In genomic region chr1:150627821-150628410, GRCh38 we compare ENCODE assay signal across 10 cellular contexts. TPM values are rescaled to one million over a fixed set of nuclear protein-coding genes. Genes with fewer than 3 reads are reported as not detected.
DNase-seq lines count a peak whose midpoint lies in the region; ATAC-seq, FAIRE-seq and TF ChIP-seq lines count a peak whose summit lies in the region.
"Had no signal": no experiment of that assay in that cellular context is flagged by ENCODE, and none has a peak within 500 bp of the region (broad histone marks: within the 10 kb centered on the region; RNA-seq: fewer than 3 reads in every experiment).

No MANE protein-coding gene starts in this region.

- no peak overlapping the region for H3K4me3 Mint-ChIP-seq in stimulated activated effector memory CD8-positive, alpha-beta T cell treated with anti-CD3 and anti-CD28 coated beads, Interleukin-12 subunit alpha, Interleukin-12 subunit beta, amount 100 ng/mL, for 72 hours
- H3K4me3 Mint-ChIP-seq: activated T-helper 17 cell treated with anti-CD3 and anti-CD28 coated beads, Interleukin-2, amount 50 U/mL, for 72 hours; stimulated activated naive CD8-positive, alpha-beta T cell treated with anti-CD3 and anti-CD28 coated beads, Interleukin-15, Interleukin-2, amounts not matched to agents 100 ng/mL and 50 ng/mL, for 24 hours had no signal

- H2AFZ ChIP-seq in Loucy (ENCODE audit: low read length), result no peak overlapping the region
- H2AFZ ChIP-seq in endothelial cell of umbilical vein (ENCODE audit: low read depth, low read length), result no peak overlapping the region
- no peak overlapping the region for H2AFZ ChIP-seq in osteoblast (ENCODE audit: low read length)

- no peak for ATAC-seq in GM21423 (IDR thresholded peaks at IDR 0.05; ENCODE audit: unreplicated experiment)
- ATAC-seq in HG02938 (IDR thresholded peaks at IDR 0.05; ENCODE audit: unreplicated experiment), result no peak
- no peak for ATAC-seq in stimulated activated effector memory CD8-positive, alpha-beta T cell treated with anti-CD3 and anti-CD28 coated beads, Interleukin-12 subunit alpha, Interleukin-12 subunit beta, amount 100 ng/mL, for 72 hours
- no peak for ATAC-seq in GM19463 (IDR thresholded peaks at IDR 0.05; ENCODE audit: unreplicated experiment)
- ATAC-seq: activated T-helper 17 cell treated with anti-CD3 and anti-CD28 coated beads, Interleukin-2, amount 50 U/mL, for 72 hours had no signal

- POLR2A ChIA-PET in endothelial cell of umbilical vein (lab: Charles Lee), result interaction anchor here (0.6 to 3.8 kb wide), 2 partner anchors 10 to 49 kb away, joined by 4 to 43 read pairs; partner anchors contain the start of gene MCL1

- H3K9ac ChIP-seq in Loucy (ENCODE audit: low read depth, low read length, poor library complexity, severe bottlenecking) (peak overlapping the region; percentile 86), endothelial cell of umbilical vein (replicated peaks; ENCODE audit: extremely low read depth, insufficient read depth, low read length) (peak overlapping the region; percentile 83)

- no peaks in the 10 kb centered on the region for H3K27me3 ChIP-seq in Loucy (ENCODE audit: insufficient read depth, low read length, poor library complexity, severe bottlenecking)
- H3K27me3 ChIP-seq in endothelial cell of umbilical vein (ENCODE audit: control insufficient read depth in 2 of 2, insufficient read depth in 2 of 2, low read length in 2 of 2), result no peaks in the 10 kb centered on the region
- H3K27me3 ChIP-seq in osteoblast (ENCODE audit: insufficient read depth, low read length), result no peaks in the 10 kb centered on the region

- no peak for FAIRE-seq in endothelial cell of umbilical vein (lab: Jason Lieb, UNC)

- H3K4me1 ChIP-seq in Loucy (ENCODE audit: insufficient read depth, low read length, poor library complexity, severe bottlenecking) (peaks cover 23% of the 10 kb centered on the region), endothelial cell of umbilical vein (ENCODE audit: control insufficient read depth, extremely low read depth, insufficient read depth, low read length) (peaks cover 15% of the 10 kb centered on the region), osteoblast (ENCODE audit: insufficient read depth, low read length) (peaks cover 11% of the 10 kb centered on the region)

- H3F3A ChIP-seq in Loucy (ENCODE audit: low read depth), result 0 out of 2 replicates have a peak, but pooled peaks cover 2% of the 10 kb centered on the region

- BruUV-seq in endothelial cell of umbilical vein (replicated peaks; lab: Mats Ljungman, UMichigan), result no TSS peak

- dilution Hi-C loops in endothelial cell of umbilical vein (cut with MboI; ENCODE audit: extremely low pct_ligation_motif_present, low sequenced_read_pairs), result no loop called here

- TF ChIP-seq POLR2A in endothelial cell of umbilical vein (IDR thresholded peaks at IDR 0.05; ENCODE audit: low read depth, low read length), result no peak

- H3K36me3 ChIP-seq in Loucy (ENCODE audit: insufficient read depth, low read length) (peaks cover 39% of the 10 kb centered on the region; the same call in 1 of the 2 replicates), endothelial cell of umbilical vein (ENCODE audit: control insufficient read depth in 2 of 2, extremely low read depth in 1 of 2, insufficient read depth in 2 of 2, low read length in 2 of 2) (peaks cover 10 to 17% of the 10 kb centered on the region in 2 experiments), osteoblast (ENCODE audit: insufficient read depth, low read length) (peaks cover 41% of the 10 kb centered on the region)

- peaks cover 6% of the 10 kb centered on the region for H3K36me3 Mint-ChIP-seq in stimulated activated effector memory CD8-positive, alpha-beta T cell treated with anti-CD3 and anti-CD28 coated beads, Interleukin-12 subunit alpha, Interleukin-12 subunit beta, amount 100 ng/mL, for 72 hours

- H3K27ac ChIP-seq in endothelial cell of umbilical vein (ENCODE audit: insufficient read depth, low read depth, low read length) (peak overlapping the region; percentile 20), osteoblast (ENCODE audit: low read depth, low read length) (peak overlapping the region; percentile 86)

- peak; percentile 14 for DNase-seq in COLO668 (lab: John Stamatoyannopoulos, UW; ENCODE audit: unreplicated experiment)
- DNase-seq in endothelial cell of umbilical vein (ENCODE audit: low read depth, low spot score), result no peak
- no peak for DNase-seq in osteoblast (ENCODE audit: insufficient read length, low spot score, missing footprints)
- no peak for DNase-seq in stimulated activated effector memory CD8-positive, alpha-beta T cell treated with anti-CD3 and anti-CD28 coated beads, Interleukin-12 subunit alpha, Interleukin-12 subunit beta, amount 100 ng/mL, for 72 hours (ENCODE audit: low spot score in 2 of 2)

- no peaks in the 10 kb centered on the region for H3K9me1 ChIP-seq in endothelial cell of umbilical vein (replicated peaks; ENCODE audit: control insufficient read depth, extremely low read depth, insufficient read depth, low read length)

- H3K9me3 Mint-ChIP-seq in stimulated activated effector memory CD8-positive, alpha-beta T cell treated with anti-CD3 and anti-CD28 coated beads, Interleukin-12 subunit alpha, Interleukin-12 subunit beta, amount 100 ng/mL, for 72 hours, result no peaks in the 10 kb centered on the region
- H3K9me3 Mint-ChIP-seq: activated T-helper 17 cell treated with anti-CD3 and anti-CD28 coated beads, Interleukin-2, amount 50 U/mL, for 72 hours; stimulated activated naive CD8-positive, alpha-beta T cell treated with anti-CD3 and anti-CD28 coated beads, Interleukin-15, Interleukin-2, amounts not matched to agents 100 ng/mL and 50 ng/mL, for 24 hours had no signal

- H3K79me2 ChIP-seq in Loucy (ENCODE audit: insufficient read depth, low read length) (peaks cover 42% of the 10 kb centered on the region), endothelial cell of umbilical vein (ENCODE audit: control insufficient read depth, insufficient read depth, low read length) (peaks cover 28% of the 10 kb centered on the region), osteoblast (ENCODE audit: insufficient read depth, low read length) (peaks cover 37% of the 10 kb centered on the region)

- H3K4me1 Mint-ChIP-seq in stimulated activated effector memory CD8-positive, alpha-beta T cell treated with anti-CD3 and anti-CD28 coated beads, Interleukin-12 subunit alpha, Interleukin-12 subunit beta, amount 100 ng/mL, for 72 hours, result peaks cover 52% of the 10 kb centered on the region

- CTCF ChIA-PET in endothelial cell of umbilical vein (lab: Charles Lee), result interaction anchor here (0.8 to 1.4 kb wide), 2 partner anchors 49 to 69 kb away, joined by 3 to 4 read pairs; partner anchors contain the start of gene MCL1

- H3K4me2 ChIP-seq in Loucy (ENCODE audit: low read depth, low read length, poor library complexity, severe bottlenecking), result peak overlapping the region; percentile 96
- peak overlapping the region; percentile 93 for H3K4me2 ChIP-seq in endothelial cell of umbilical vein (ENCODE audit: insufficient read depth, low read length)
- peak overlapping the region; percentile 90 for H3K4me2 ChIP-seq in osteoblast (ENCODE audit: insufficient read depth, low read length)

- H3K4me3 ChIP-seq in Loucy (ENCODE audit: low read length, poor library complexity, severe bottlenecking) (peak overlapping the region; percentile 91), endothelial cell of umbilical vein (replicated peaks in 1 of 3; ENCODE audit: insufficient read depth in 1 of 3, low read depth in 1 of 3, low read length in 3 of 3) (peak overlapping the region in 2 of 3 experiments; percentile 67 to 89), osteoblast (ENCODE audit: insufficient read depth, low read length) (peak overlapping the region; percentile 80)

- TF ChIP-seq CTCF in Loucy (conservative IDR thresholded peaks at IDR 0.05; ENCODE audit: low read length) (no peak), endothelial cell of umbilical vein (IDR thresholded peaks at IDR 0.05; ENCODE audit: extremely low read depth in 1 of 2, insufficient read depth in 1 of 2, low read depth in 1 of 2, low read length in 2 of 2) (no peak), osteoblast (IDR thresholded peaks at IDR 0.05; ENCODE audit: extremely low read depth, low read depth, low read length) (no peak)

- no peak overlapping the region for H3K27ac Mint-ChIP-seq in stimulated activated effector memory CD8-positive, alpha-beta T cell treated with anti-CD3 and anti-CD28 coated beads, Interleukin-12 subunit alpha, Interleukin-12 subunit beta, amount 100 ng/mL, for 72 hours
- H3K27ac Mint-ChIP-seq: activated T-helper 17 cell treated with anti-CD3 and anti-CD28 coated beads, Interleukin-2, amount 50 U/mL, for 72 hours had no signal

- intact Hi-C loops in endothelial cell of umbilical vein (cut with micrococcal nuclease), result loop anchor here (2.0 to 10.0 kb wide), 6 partner anchors 17 to 349 kb away; partner anchors contain the start of genes MCL1 and RPRD2

- H3K9me3 ChIP-seq in Loucy (ENCODE audit: insufficient read depth, low read depth, low read length) (no peaks in the 10 kb centered on the region), endothelial cell of umbilical vein (replicated peaks; ENCODE audit: control insufficient read depth, insufficient read depth, low read length) (no peaks in the 10 kb centered on the region), osteoblast (ENCODE audit: low read depth, low read length) (no peaks in the 10 kb centered on the region)

- H3K9me2 ChIP-seq in Loucy (replicated peaks; ENCODE audit: low read depth, low read length), result no peaks in the 10 kb centered on the region

- peaks cover 17% of the 10 kb centered on the region for H4K20me1 ChIP-seq in Loucy (ENCODE audit: insufficient read depth, low read length, poor library complexity, severe bottlenecking)
- no peaks in the 10 kb centered on the region for H4K20me1 ChIP-seq in endothelial cell of umbilical vein (replicated peaks; ENCODE audit: control insufficient read depth, extremely low read depth, insufficient read depth, low read length)
- peaks cover 3% of the 10 kb centered on the region for H4K20me1 ChIP-seq in osteoblast (ENCODE audit: insufficient read depth, low read length)

RNA-seq across cellular contexts. Expression of gene ENSA, which starts 1.5 kb away (rescaled TPM):
- total RNA-seq in endothelial cell of umbilical vein, result 155 and 162 TPM in 2 replicates
- polyA plus RNA-seq in endothelial cell of umbilical vein, result 30.5 and 32.4 TPM in 2 replicates
- 111 and 131 TPM in 2 replicates for polyA plus RNA-seq in endothelial cell of umbilical vein (2011; cell fraction: cytosol; rRNA removed)
- 42.8 and 60.9 TPM in 2 replicates for polyA plus RNA-seq in endothelial cell of umbilical vein (2011; cell fraction: nucleus; rRNA removed)
- 83.2 and 112 TPM in 2 replicates for polyA plus RNA-seq in endothelial cell of umbilical vein (2012)
- 20.8 and 22.0 TPM in 2 replicates for polyA minus RNA-seq in endothelial cell of umbilical vein
- 45.0 TPM for polyA minus RNA-seq in endothelial cell of umbilical vein (2011; cell fraction: cytosol; rRNA and poly(A)+ RNA removed)
- 22.8 and 31.9 TPM in 2 replicates for polyA minus RNA-seq in endothelial cell of umbilical vein (2011; cell fraction: nucleus; rRNA and poly(A)+ RNA removed)
- total RNA-seq in osteoblast, result 63.1 and 66.6 TPM in 2 replicates

RNA-seq across cellular contexts. Expression of gene MCL1, which starts 48.5 kb away (rescaled TPM):
- total RNA-seq in endothelial cell of umbilical vein, result 186 and 212 TPM in 2 replicates
- polyA plus RNA-seq in endothelial cell of umbilical vein, result 63.9 and 87.3 TPM in 2 replicates
- 71.3 and 83.7 TPM in 2 replicates for polyA plus RNA-seq in endothelial cell of umbilical vein (2011; cell fraction: cytosol; rRNA removed)
- polyA plus RNA-seq in endothelial cell of umbilical vein (2011; cell fraction: nucleus; rRNA removed), result 334 and 381 TPM in 2 replicates
- polyA plus RNA-seq in endothelial cell of umbilical vein (2012), result 120 and 171 TPM in 2 replicates
- polyA minus RNA-seq in endothelial cell of umbilical vein, result 129 and 158 TPM in 2 replicates
- 105 TPM for polyA minus RNA-seq in endothelial cell of umbilical vein (2011; cell fraction: cytosol; rRNA and poly(A)+ RNA removed)
- 263 and 290 TPM in 2 replicates for polyA minus RNA-seq in endothelial cell of umbilical vein (2011; cell fraction: nucleus; rRNA and poly(A)+ RNA removed)
- 168 and 176 TPM in 2 replicates for total RNA-seq in osteoblast
